In genomic region chrX:27840881-27841280, GRCh38 we compare ENCODE assay signal across 17 cellular contexts. TPM values are rescaled to one million over a fixed set of nuclear protein-coding genes. Genes with fewer than 3 reads are reported as not detected.
DNase-seq lines count a peak whose midpoint lies in the region; ATAC-seq and TF ChIP-seq lines count a peak whose summit lies in the region.
"Had no signal": no experiment of that assay in that cellular context is flagged by ENCODE, and none has a peak within 500 bp of the region (broad histone marks: within the 10 kb centered on the region; RNA-seq: fewer than 3 reads in every experiment).

No MANE protein-coding gene starts in this region.

- no peak overlapping the region for H3K4ac ChIP-seq in mesendoderm (ENCODE audit: low read depth, low read length)
- H3K4ac ChIP-seq in trophoblast cell (ENCODE audit: low read depth, low read length) = no peak overlapping the region

- no peaks in the 10 kb centered on the region for H3K9me2 ChIP-seq in GM23338 (ENCODE audit: insufficient read depth)

- CTCF ChIA-PET in WTC11 (lab: Charles Lee) = no interaction called here

- H4K20me1 ChIP-seq in DND-41 (ENCODE audit: insufficient read depth, low read length) = no peaks in the 10 kb centered on the region
- no peaks in the 10 kb centered on the region for H4K20me1 ChIP-seq in GM23338 (replicated peaks; ENCODE audit: insufficient read depth)

- peaks cover 2% of the 10 kb centered on the region for H3K27me3 Mint-ChIP-seq in GM23338 (ENCODE audit: insufficient read depth, low read depth, poor library complexity)
- H3K27me3 Mint-ChIP-seq in WTC11 (ENCODE audit: low read depth) = no peaks in the 10 kb centered on the region
- H3K27me3 Mint-ChIP-seq: CD4-positive, alpha-beta T cell had no signal

- H3F3A ChIP-seq in GM23338 (replicated peaks; ENCODE audit: low read depth) = no peaks in the 10 kb centered on the region

- H3K23ac ChIP-seq in mesendoderm (ENCODE audit: low read length) (no peak overlapping the region), trophoblast cell (ENCODE audit: low read length) (no peak overlapping the region)

- H3K36me3 ChIP-seq in DND-41 (ENCODE audit: insufficient read depth, low read length) = no peaks in the 10 kb centered on the region
- H3K36me3 ChIP-seq in GM23338 (ENCODE audit: insufficient read depth) = no peaks in the 10 kb centered on the region
- no peaks in the 10 kb centered on the region for H3K36me3 ChIP-seq in mesendoderm (ENCODE audit: control insufficient read depth, insufficient read depth, low read length)
- H3K36me3 ChIP-seq in trophoblast cell (ENCODE audit: control insufficient read depth in 1 of 2, insufficient read depth in 2 of 2, low read length in 2 of 2) = no peaks in the 10 kb centered on the region
- H3K36me3 ChIP-seq: BE2C, HAP-1 had no signal

- H3K4me1 Mint-ChIP-seq in GM23338 (no peaks in the 10 kb centered on the region; the same call in 2 of the 3 replicates), WTC11 (peaks cover 3% of the 10 kb centered on the region; the same call in 1 of the 2 replicates)

- H3K27me3 ChIP-seq in DND-41 (ENCODE audit: insufficient read depth, low read length, poor library complexity) (no peaks in the 10 kb centered on the region), GM23338 (ENCODE audit: insufficient read depth) (no peaks in the 10 kb centered on the region), mesendoderm (ENCODE audit: insufficient read depth, low read length, poor library complexity) (no peaks in the 10 kb centered on the region), trophoblast cell (ENCODE audit: insufficient read depth, low read length) (no peaks in the 10 kb centered on the region)
- H3K27me3 ChIP-seq: BE2C had no signal

- H4K91ac ChIP-seq in trophoblast cell (ENCODE audit: low read depth, low read length) = no peak overlapping the region

- no peak for DNase-seq in DND-41
- peak; percentile 3 for DNase-seq in GM23338 (ENCODE audit: low spot score)
- no peak for DNase-seq in WTC11 (ENCODE audit: low spot score)
- DNase-seq in mesendoderm = peak; percentile 48
- no peak for DNase-seq in trophoblast cell
- DNase-seq in NCI-H345 treated with DMSO at 0.1 percent for 48 hours (lab: John Stamatoyannopoulos, UW; ENCODE audit: unreplicated experiment) = no peak
- DNase-seq: BE2C; Caco-2; CD4-positive, alpha-beta T cell; DMS79 treated with DMSO at 0.1 percent for 48 hours; EL; GM23248; KG1 had no signal

- H2BK12ac ChIP-seq in trophoblast cell (ENCODE audit: low read length) = no peak overlapping the region

- WGBS in mesendoderm (ENCODE audit: extremely low coverage, insufficient coverage, low lambda C conversion rate) = no CpG with 5 or more reads among the region's 3 CpGs
- WGBS in trophoblast cell (ENCODE audit: extremely low coverage, insufficient coverage, insufficient read length) = no CpG with 5 or more reads among the region's 3 CpGs

- H3K18ac ChIP-seq in mesendoderm (ENCODE audit: low read length) = peak overlapping the region; percentile 30
- H3K18ac ChIP-seq in trophoblast cell (ENCODE audit: low read length) = no peak overlapping the region

- no peak overlapping the region for H3K14ac ChIP-seq in trophoblast cell (ENCODE audit: low read length)

- no peak overlapping the region for H4K12ac ChIP-seq in trophoblast cell (ENCODE audit: low read depth, low read length)

- no peak overlapping the region for H4K5ac ChIP-seq in mesendoderm (ENCODE audit: low read length)

- H3K9me3 Mint-ChIP-seq in GM23338 = no peaks in the 10 kb centered on the region
- no peaks in the 10 kb centered on the region for H3K9me3 Mint-ChIP-seq in WTC11
- H3K9me3 Mint-ChIP-seq: CD4-positive, alpha-beta T cell had no signal

- no peak overlapping the region for H2AK5ac ChIP-seq in mesendoderm (ENCODE audit: low read length)
- no peak overlapping the region for H2AK5ac ChIP-seq in trophoblast cell (ENCODE audit: low read length)

- H3K27ac ChIP-seq in DND-41 (ENCODE audit: low read length) (no peak overlapping the region), GM23338 (ENCODE audit: low read depth) (no peak overlapping the region), mesendoderm (ENCODE audit: low read depth, low read length) (no peak overlapping the region), trophoblast cell (ENCODE audit: low read depth, low read length) (no peak overlapping the region)
- H3K27ac ChIP-seq: C4-2B, GM23248 had no signal

- no peaks in the 10 kb centered on the region for H3K79me1 ChIP-seq in mesendoderm (ENCODE audit: low read length)
- no peaks in the 10 kb centered on the region for H3K79me1 ChIP-seq in trophoblast cell (ENCODE audit: low read length)

- no peak overlapping the region for H3K9ac ChIP-seq in DND-41 (ENCODE audit: low read depth, low read length)
- H3K9ac ChIP-seq in mesendoderm (ENCODE audit: low read length) = no peak overlapping the region
- no peak overlapping the region for H3K9ac ChIP-seq in trophoblast cell (ENCODE audit: low read length)
- H3K9ac ChIP-seq: GM23248 had no signal

- ATAC-seq in DND-41 (ENCODE audit: insufficient read depth, low read depth) (no peak), GM23338 (no peak), WTC11 (peak; percentile 60)

- no peak overlapping the region for H3K27ac Mint-ChIP-seq in GM23338
- H3K27ac Mint-ChIP-seq in WTC11 = no peak overlapping the region
- H3K27ac Mint-ChIP-seq: CD4-positive, alpha-beta T cell had no signal

- H2BK120ac ChIP-seq in mesendoderm (ENCODE audit: low read depth, low read length) (no peak overlapping the region), trophoblast cell (ENCODE audit: insufficient read depth, low read length, poor library complexity) (no peak overlapping the region)

- no peak overlapping the region for H4K8ac ChIP-seq in mesendoderm (ENCODE audit: low read depth, low read length)
- no peak overlapping the region for H4K8ac ChIP-seq in trophoblast cell (ENCODE audit: low read depth, low read length)

- H2BK15ac ChIP-seq in mesendoderm (replicated peaks; ENCODE audit: low read depth) = no peak overlapping the region

- H3K36me3 Mint-ChIP-seq in GM23338 (ENCODE audit: low read depth) (no peaks in the 10 kb centered on the region), WTC11 (no peaks in the 10 kb centered on the region)

- no peak overlapping the region for H3K4me2 ChIP-seq in DND-41 (ENCODE audit: insufficient read depth, low read length)
- no peak overlapping the region for H3K4me2 ChIP-seq in GM23338
- H3K4me2 ChIP-seq in mesendoderm (ENCODE audit: low read length) = no peak overlapping the region
- no peak overlapping the region for H3K4me2 ChIP-seq in trophoblast cell (ENCODE audit: low read length)

- H3K79me2 ChIP-seq in DND-41 (ENCODE audit: insufficient read depth, low read length) (no peaks in the 10 kb centered on the region), GM23338 (replicated peaks; ENCODE audit: insufficient read depth) (no peaks in the 10 kb centered on the region), mesendoderm (ENCODE audit: control insufficient read depth, insufficient read depth, low read length) (no peaks in the 10 kb centered on the region), trophoblast cell (ENCODE audit: control insufficient read depth, insufficient read depth, low read length, poor library complexity) (no peaks in the 10 kb centered on the region)

- H3K4me3 ChIP-seq in DND-41 (ENCODE audit: low read depth in 1 of 2, low read length in 2 of 2) (no peak overlapping the region), GM23338 (no peak overlapping the region), mesendoderm (ENCODE audit: low read length) (no peak overlapping the region), trophoblast cell (ENCODE audit: low read depth, low read length) (no peak overlapping the region)
- H3K4me3 ChIP-seq: GM23248, HAP-1 had no signal

- H2BK5ac ChIP-seq in mesendoderm (ENCODE audit: low read length) (no peak overlapping the region), trophoblast cell (ENCODE audit: low read depth, low read length, poor library complexity) (no peak overlapping the region)

- POLR2A ChIA-PET in WTC11 (lab: Charles Lee) = no interaction called here

- no peaks in the 10 kb centered on the region for H3K4me1 ChIP-seq in DND-41 (ENCODE audit: insufficient read depth, low read length)
- no peaks in the 10 kb centered on the region for H3K4me1 ChIP-seq in GM23338 (ENCODE audit: insufficient read depth)
- H3K4me1 ChIP-seq in mesendoderm (ENCODE audit: control insufficient read depth, low read depth, low read length) = no peaks in the 10 kb centered on the region
- no peaks in the 10 kb centered on the region for H3K4me1 ChIP-seq in trophoblast cell (ENCODE audit: control insufficient read depth in 1 of 2, insufficient read depth in 2 of 2, low read length in 2 of 2)
- H3K4me1 ChIP-seq: BE2C, Caco-2, HAP-1 had no signal

- TF ChIP-seq CTCF in DND-41 (IDR thresholded peaks at IDR 0.05; ENCODE audit: borderline replicate concordance, extremely low read depth, low read length, poor library complexity, severe bottlenecking) = no peak
- no peak for TF ChIP-seq CTCF in GM23338 (conservative IDR thresholded peaks at IDR 0.05; ENCODE audit: low read depth in 2 of 2)
- no peak for TF ChIP-seq CTCF in WTC11 (IDR thresholded peaks at IDR 0.05)

- peak overlapping the region; percentile 25; the same call in 1 of the 2 replicates for H2AFZ ChIP-seq in DND-41 (ENCODE audit: low read depth, low read length)
- no peak overlapping the region for H2AFZ ChIP-seq in GM23338
- no peak overlapping the region for H2AFZ ChIP-seq in trophoblast cell (ENCODE audit: insufficient read depth, low read length, poor library complexity)
- H2AFZ ChIP-seq: GM23248 had no signal

- no peaks in the 10 kb centered on the region for H3K9me3 ChIP-seq in DND-41 (ENCODE audit: insufficient read depth, low read length, severe bottlenecking)
- no peaks in the 10 kb centered on the region for H3K9me3 ChIP-seq in trophoblast cell (ENCODE audit: insufficient read depth, low read depth, low read length)
- H3K9me3 ChIP-seq: BE2C, Caco-2, HAP-1 had no signal

- no peak overlapping the region for H3K56ac ChIP-seq in mesendoderm (ENCODE audit: low read length)

- H3K4me3 Mint-ChIP-seq in GM23338 (no peak overlapping the region), WTC11 (no peak overlapping the region)
- H3K4me3 Mint-ChIP-seq: CD4-positive, alpha-beta T cell had no signal

TF ChIP-seq in GM23338, 12 proteins besides CTCF, POLR2A, EP300 and RAD21:
- no peak for TF ChIP-seq JUNB (IDR thresholded peaks at IDR 0.05; ENCODE audit: unreplicated experiment)

TF ChIP-seq in WTC11, 78 proteins besides CTCF, POLR2A, EP300 and RAD21:
- TF ChIP-seq USF2 (CRISPR knock-in tag; IDR thresholded peaks at IDR 0.05) = no peak
TF ChIP-seq in WTC11: peak in this region for 0.

RNA-seq across cellular contexts. Expression of gene MAGEB10, which starts 33.1 kb away (rescaled TPM):
- not detected in 2 replicates for total RNA-seq in GM23338 (2014; rRNA removed; shearing (Covaris generic))
- polyA plus RNA-seq in GM23338 (2016; fragmentation: Nextera tagmentation; extraction: Ambion mirVana) = not detected in 2 replicates
- total RNA-seq in WTC11 (2021) = not detected in 3 replicates
- not detected for polyA plus RNA-seq in mesendoderm (2013, experiment 1 of 2)
- polyA plus RNA-seq in mesendoderm (2013, experiment 2 of 2) = not detected
- not detected in 2 replicates for polyA plus RNA-seq in trophoblast cell (2013)
- total RNA-seq: A172; Caco-2; CD4-positive, alpha-beta T cell; GM23248; HT-29 had no signal
- polyA plus RNA-seq: GM23248 had no signal

Comparison
In these comparisons a context has a peak if more than half of its experiments do, and no peak if none do; other contexts are left out.
1. DNase-seq: peak in GM23338 (single experiment) and mesendoderm (single experiment); none in DND-41 (single experiment), WTC11 (single experiment), trophoblast cell (0 of 2) and NCI-H345 treated with DMSO at 0.1 percent for 48 hours (single experiment).